1 cellular context compared by ENCODE assay signal in the genomic region with DNA sequence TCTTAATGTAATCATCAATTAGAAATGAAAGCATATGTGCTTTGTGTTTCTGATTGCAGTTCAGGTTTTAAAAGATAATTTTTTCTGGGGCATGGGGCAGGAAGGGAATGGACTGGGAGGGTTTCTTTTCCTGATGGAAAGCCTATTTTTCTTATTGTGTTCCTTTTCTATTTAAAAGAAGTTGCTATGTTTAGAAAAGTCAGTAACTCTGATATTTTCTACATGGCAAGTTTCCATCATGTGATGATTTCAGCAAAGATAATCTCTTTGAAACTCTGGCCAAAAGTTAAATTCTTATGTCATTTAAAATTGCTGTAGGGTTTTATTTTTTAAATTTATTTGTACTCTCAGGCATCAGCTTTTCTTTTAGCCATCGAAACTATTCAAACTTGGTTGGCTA.
TF ChIP-seq lines count a peak whose summit lies in the region.

No MANE protein-coding gene starts in this region.

TF ChIP-seq in GM23338, 12 proteins besides CTCF, POLR2A, EP300 and RAD21 (continued from another document):
- TF ChIP-seq, protein P1, sequence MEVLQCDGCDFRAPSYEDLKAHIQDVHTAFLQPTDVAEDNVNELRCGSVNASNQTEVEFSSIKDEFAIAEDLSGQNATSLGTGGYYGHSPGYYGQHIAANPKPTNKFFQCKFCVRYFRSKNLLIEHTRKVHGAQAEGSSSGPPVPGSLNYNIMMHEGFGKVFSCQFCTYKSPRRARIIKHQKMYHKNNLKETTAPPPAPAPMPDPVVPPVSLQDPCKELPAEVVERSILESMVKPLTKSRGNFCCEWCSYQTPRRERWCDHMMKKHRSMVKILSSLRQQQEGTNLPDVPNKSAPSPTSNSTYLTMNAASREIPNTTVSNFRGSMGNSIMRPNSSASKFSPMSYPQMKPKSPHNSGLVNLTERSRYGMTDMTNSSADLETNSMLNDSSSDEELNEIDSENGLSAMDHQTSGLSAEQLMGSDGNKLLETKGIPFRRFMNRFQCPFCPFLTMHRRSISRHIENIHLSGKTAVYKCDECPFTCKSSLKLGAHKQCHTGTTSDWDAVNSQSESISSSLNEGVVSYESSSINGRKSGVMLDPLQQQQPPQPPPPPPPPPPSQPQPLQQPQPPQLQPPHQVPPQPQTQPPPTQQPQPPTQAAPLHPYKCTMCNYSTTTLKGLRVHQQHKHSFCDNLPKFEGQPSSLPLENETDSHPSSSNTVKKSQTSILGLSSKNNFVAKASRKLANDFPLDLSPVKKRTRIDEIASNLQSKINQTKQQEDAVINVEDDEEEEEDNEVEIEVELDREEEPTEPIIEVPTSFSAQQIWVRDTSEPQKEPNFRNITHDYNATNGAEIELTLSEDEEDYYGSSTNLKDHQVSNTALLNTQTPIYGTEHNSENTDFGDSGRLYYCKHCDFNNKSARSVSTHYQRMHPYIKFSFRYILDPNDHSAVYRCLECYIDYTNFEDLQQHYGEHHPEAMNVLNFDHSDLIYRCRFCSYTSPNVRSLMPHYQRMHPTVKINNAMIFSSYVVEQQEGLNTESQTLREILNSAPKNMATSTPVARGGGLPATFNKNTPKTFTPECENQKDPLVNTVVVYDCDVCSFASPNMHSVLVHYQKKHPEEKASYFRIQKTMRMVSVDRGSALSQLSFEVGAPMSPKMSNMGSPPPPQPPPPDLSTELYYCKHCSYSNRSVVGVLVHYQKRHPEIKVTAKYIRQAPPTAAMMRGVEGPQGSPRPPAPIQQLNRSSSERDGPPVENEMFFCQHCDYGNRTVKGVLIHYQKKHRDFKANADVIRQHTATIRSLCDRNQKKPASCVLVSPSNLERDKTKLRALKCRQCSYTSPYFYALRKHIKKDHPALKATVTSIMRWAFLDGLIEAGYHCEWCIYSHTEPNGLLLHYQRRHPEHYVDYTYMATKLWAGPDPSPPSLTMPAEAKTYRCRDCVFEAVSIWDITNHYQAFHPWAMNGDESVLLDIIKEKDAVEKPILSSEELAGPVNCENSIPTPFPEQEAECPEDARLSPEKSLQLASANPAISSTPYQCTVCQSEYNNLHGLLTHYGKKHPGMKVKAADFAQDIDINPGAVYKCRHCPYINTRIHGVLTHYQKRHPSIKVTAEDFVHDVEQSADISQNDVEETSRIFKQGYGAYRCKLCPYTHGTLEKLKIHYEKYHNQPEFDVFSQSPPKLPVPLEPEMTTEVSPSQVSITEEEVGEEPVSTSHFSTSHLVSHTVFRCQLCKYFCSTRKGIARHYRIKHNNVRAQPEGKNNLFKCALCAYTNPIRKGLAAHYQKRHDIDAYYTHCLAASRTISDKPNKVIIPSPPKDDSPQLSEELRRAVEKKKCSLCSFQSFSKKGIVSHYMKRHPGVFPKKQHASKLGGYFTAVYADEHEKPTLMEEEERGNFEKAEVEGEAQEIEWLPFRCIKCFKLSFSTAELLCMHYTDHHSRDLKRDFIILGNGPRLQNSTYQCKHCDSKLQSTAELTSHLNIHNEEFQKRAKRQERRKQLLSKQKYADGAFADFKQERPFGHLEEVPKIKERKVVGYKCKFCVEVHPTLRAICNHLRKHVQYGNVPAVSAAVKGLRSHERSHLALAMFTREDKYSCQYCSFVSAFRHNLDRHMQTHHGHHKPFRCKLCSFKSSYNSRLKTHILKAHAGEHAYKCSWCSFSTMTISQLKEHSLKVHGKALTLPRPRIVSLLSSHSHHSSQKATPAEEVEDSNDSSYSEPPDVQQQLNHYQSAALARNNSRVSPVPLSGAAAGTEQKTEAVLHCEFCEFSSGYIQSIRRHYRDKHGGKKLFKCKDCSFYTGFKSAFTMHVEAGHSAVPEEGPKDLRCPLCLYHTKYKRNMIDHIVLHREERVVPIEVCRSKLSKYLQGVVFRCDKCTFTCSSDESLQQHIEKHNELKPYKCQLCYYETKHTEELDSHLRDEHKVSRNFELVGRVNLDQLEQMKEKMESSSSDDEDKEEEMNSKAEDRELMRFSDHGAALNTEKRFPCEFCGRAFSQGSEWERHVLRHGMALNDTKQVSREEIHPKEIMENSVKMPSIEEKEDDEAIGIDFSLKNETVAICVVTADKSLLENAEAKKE (CRISPR knock-in tag; IDR thresholded peaks at IDR 0.05), result no peak
- TF ChIP-seq NANOG (IDR thresholded peaks at IDR 0.05; ENCODE audit: borderline replicate concordance) (no peak), JUNB (IDR thresholded peaks at IDR 0.05; ENCODE audit: unreplicated experiment) (no peak), EZH2phosphoT487 (IDR thresholded peaks at IDR 0.05; ENCODE audit: unreplicated experiment) (no peak), ZNF114 (CRISPR knock-in tag; IDR thresholded peaks at IDR 0.05) (no peak)
- TF ChIP-seq, protein P2, sequence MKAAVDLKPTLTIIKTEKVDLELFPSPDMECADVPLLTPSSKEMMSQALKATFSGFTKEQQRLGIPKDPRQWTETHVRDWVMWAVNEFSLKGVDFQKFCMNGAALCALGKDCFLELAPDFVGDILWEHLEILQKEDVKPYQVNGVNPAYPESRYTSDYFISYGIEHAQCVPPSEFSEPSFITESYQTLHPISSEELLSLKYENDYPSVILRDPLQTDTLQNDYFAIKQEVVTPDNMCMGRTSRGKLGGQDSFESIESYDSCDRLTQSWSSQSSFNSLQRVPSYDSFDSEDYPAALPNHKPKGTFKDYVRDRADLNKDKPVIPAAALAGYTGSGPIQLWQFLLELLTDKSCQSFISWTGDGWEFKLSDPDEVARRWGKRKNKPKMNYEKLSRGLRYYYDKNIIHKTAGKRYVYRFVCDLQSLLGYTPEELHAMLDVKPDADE (IDR thresholded peaks at IDR 0.05), result no peak
TF ChIP-seq in GM23338: peak in this region for 0.
